8 cellular contexts compared by ENCODE assay signal in the genomic region with DNA sequence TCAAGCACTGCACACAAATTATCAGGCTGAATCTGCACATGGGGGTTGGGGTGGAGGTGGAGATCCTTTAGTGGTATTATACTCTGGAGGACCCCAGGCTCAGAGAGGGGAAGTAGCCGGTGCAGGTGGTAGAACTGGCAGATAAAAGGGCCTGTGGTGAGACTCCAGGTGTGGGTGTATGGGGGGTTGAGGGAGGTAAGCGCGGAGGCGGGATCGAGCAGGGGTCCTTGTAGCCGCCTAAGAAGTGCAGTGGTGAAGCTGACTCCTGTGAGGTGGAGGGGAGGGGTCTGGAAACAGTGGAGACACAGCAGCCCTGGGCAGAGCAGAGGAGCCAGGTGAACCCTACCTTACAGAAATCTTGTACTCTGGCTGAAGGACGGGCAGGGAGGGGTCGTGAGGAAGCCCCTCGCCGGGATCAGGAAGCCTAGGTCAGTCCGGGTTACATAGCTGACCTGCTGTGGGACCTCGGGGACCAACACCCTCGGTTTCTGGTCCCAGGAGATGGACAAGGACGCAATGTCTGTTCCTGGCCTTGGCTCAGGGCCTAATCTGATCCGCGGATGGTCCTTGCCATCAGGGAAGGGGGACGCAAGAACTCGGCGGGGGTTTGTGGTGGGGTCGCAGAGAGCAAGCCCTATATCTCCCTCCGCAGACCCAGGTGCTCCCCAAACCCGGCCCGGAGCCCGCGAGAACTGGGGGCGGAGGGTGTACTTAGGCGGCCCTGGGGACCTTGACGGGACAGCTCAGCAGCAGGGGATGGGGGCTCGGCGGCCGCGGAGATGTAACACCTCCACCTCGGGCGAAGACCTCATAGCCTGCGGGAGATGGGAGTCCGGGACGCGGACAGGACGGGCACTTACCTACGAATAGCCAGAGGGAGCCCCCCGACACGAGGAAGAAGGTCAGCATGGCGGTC. TPM values are rescaled to one million over a fixed set of nuclear protein-coding genes. Genes with fewer than 3 reads are reported as not detected.
A peak's percentile ranks its signal among the peaks of the same experiment; 100 is the strongest.
DNase-seq lines count a peak whose midpoint lies in the region; ATAC-seq and TF ChIP-seq lines count a peak whose summit lies in the region.

No MANE protein-coding gene starts in this region.

- H3K4me1 ChIP-seq in A673 (ENCODE audit: insufficient read depth, low read length, poor library complexity, severe bottlenecking) = no peaks in the 10 kb centered on the region
- no peaks in the 10 kb centered on the region for H3K4me1 ChIP-seq in mucosa of rectum (ENCODE audit: control insufficient read depth in 2 of 2, insufficient read depth in 2 of 2, low read length in 2 of 2)

- peak overlapping the region in 1 of 2 donors; percentile 40 for H3K9ac ChIP-seq in mucosa of rectum (ENCODE audit: low read depth in 1 of 2, low read length in 2 of 2)

- no peaks in the 10 kb centered on the region for H3K9me3 Mint-ChIP-seq in chondrocyte (ENCODE audit: low read depth)

- peak overlapping the region; percentile 66 for H3K4me3 Mint-ChIP-seq in chondrocyte (ENCODE audit: unreplicated experiment)

- H3K36me3 Mint-ChIP-seq in chondrocyte (ENCODE audit: low read depth) = no peaks in the 10 kb centered on the region

- no peak overlapping the region for H3K27ac Mint-ChIP-seq in chondrocyte (ENCODE audit: unreplicated experiment)

- H3K27me3 Mint-ChIP-seq in chondrocyte (ENCODE audit: low read depth) = peaks cover 50% of the 10 kb centered on the region

- no peak for TF ChIP-seq EP300 in Ishikawa (IDR thresholded peaks at IDR 0.05; ENCODE audit: borderline replicate concordance)

- TF ChIP-seq CTCF in A673 (conservative IDR thresholded peaks at IDR 0.05; ENCODE audit: low read depth, low read length) = no peak
- TF ChIP-seq CTCF in chondrocyte (IDR thresholded peaks at IDR 0.05) = no peak

- no TSS peak for BruUV-seq in A673 (replicated peaks; lab: Mats Ljungman, UMichigan)

- H3K27ac ChIP-seq in A673 (ENCODE audit: low read depth, low read length, poor library complexity, severe bottlenecking) (no peak overlapping the region), mucosa of rectum (ENCODE audit: low read depth in 2 of 2, low read length in 2 of 2) (no peak overlapping the region)

- no peak for TF ChIP-seq RAD21 in Ishikawa (IDR thresholded peaks at IDR 0.05; ENCODE audit: low read depth)

- H3K4me1 Mint-ChIP-seq in chondrocyte (ENCODE audit: low read depth) = peaks cover 8% of the 10 kb centered on the region

- POLR2A ChIA-PET in A673 (lab: Charles Lee; ENCODE audit: low non-redundant PET) = no interaction called here

- CTCF ChIA-PET in A673 (lab: Charles Lee) = no interaction called here

- DNase-seq in A673 (ENCODE audit: low spot score) (no peak), chondrocyte (ENCODE audit: low spot score) (peak; percentile 48), kidney glomerular epithelial cell (lab: John Stamatoyannopoulos, UW) (no peak)
- no peak for DNase-seq in effector CD4-positive, alpha-beta T cell

- H3K36me3 ChIP-seq in A673 (ENCODE audit: insufficient read depth, low read length, poor library complexity, severe bottlenecking) (no peaks in the 10 kb centered on the region), mucosa of rectum (ENCODE audit: control insufficient read depth in 2 of 2, insufficient read depth in 2 of 2, low read length in 2 of 2) (no peaks in the 10 kb centered on the region)

- H3K9me3 ChIP-seq in A673 (ENCODE audit: low read depth, low read length, poor library complexity, severe bottlenecking) = no peaks in the 10 kb centered on the region
- H3K9me3 ChIP-seq in mucosa of rectum (ENCODE audit: control insufficient read depth in 2 of 2, low read length in 2 of 2) = no peaks in the 10 kb centered on the region

- H3K27me3 ChIP-seq in A673 (replicated peaks; ENCODE audit: insufficient read depth, low read depth, low read length, poor library complexity) (peaks cover 37% of the 10 kb centered on the region), mucosa of rectum (ENCODE audit: control insufficient read depth in 2 of 2, insufficient read depth in 2 of 2, low read length in 2 of 2) (peaks cover 19 to 22% of the 10 kb centered on the region in 2 donors)

- ATAC-seq in GM19395 (IDR thresholded peaks at IDR 0.05; ENCODE audit: unreplicated experiment) = no peak
- ATAC-seq in HG02885 (IDR thresholded peaks at IDR 0.05; ENCODE audit: poor library complexity, unreplicated experiment) = no peak

- H3K4me3 ChIP-seq in A673 (ENCODE audit: low read depth, low read length, poor library complexity, severe bottlenecking) = peak overlapping the region; percentile 41
- peak overlapping the region; percentile 45 to 64 for H3K4me3 ChIP-seq in mucosa of rectum (ENCODE audit: low read length in 2 of 2)

- intact Hi-C loops in A673 (cut with micrococcal nuclease; ENCODE audit: unreplicated experiment) = no loop called here

TF ChIP-seq in Ishikawa, 13 proteins besides CTCF, POLR2A, EP300 and RAD21:
- no peak for TF ChIP-seq YY1 (IDR thresholded peaks at IDR 0.05; ENCODE audit: low read depth)
- no peak for TF ChIP-seq TEAD4 (IDR thresholded peaks at IDR 0.05)
- no peak for TF ChIP-seq FOXM1 (IDR thresholded peaks at IDR 0.05; ENCODE audit: borderline replicate concordance, low read depth)
- 0 out of 2 replicates have a peak, but pooled peaks have one; percentile 22 for TF ChIP-seq ZBTB7A (IDR thresholded peaks at IDR 0.05; ENCODE audit: low read depth)
- TF ChIP-seq CREB1 (IDR thresholded peaks at IDR 0.05; ENCODE audit: low read depth) = no peak
TF ChIP-seq in Ishikawa: peak in this region for 1.

RNA-seq across cellular contexts. Expression of a gene that starts 0.6 kb away (rescaled TPM):
- total RNA-seq in A673 (2021) = not detected in 2 replicates
- not detected in 3 replicates for total RNA-seq in chondrocyte

RNA-seq across cellular contexts. Expression of a gene that starts 49.6 kb away (rescaled TPM):
- total RNA-seq in A673 (2021) (not detected in 2 replicates), chondrocyte (not detected in 3 replicates)
